Comparison of ENCODE assay signal across 16 cellular contexts in the genomic region with DNA sequence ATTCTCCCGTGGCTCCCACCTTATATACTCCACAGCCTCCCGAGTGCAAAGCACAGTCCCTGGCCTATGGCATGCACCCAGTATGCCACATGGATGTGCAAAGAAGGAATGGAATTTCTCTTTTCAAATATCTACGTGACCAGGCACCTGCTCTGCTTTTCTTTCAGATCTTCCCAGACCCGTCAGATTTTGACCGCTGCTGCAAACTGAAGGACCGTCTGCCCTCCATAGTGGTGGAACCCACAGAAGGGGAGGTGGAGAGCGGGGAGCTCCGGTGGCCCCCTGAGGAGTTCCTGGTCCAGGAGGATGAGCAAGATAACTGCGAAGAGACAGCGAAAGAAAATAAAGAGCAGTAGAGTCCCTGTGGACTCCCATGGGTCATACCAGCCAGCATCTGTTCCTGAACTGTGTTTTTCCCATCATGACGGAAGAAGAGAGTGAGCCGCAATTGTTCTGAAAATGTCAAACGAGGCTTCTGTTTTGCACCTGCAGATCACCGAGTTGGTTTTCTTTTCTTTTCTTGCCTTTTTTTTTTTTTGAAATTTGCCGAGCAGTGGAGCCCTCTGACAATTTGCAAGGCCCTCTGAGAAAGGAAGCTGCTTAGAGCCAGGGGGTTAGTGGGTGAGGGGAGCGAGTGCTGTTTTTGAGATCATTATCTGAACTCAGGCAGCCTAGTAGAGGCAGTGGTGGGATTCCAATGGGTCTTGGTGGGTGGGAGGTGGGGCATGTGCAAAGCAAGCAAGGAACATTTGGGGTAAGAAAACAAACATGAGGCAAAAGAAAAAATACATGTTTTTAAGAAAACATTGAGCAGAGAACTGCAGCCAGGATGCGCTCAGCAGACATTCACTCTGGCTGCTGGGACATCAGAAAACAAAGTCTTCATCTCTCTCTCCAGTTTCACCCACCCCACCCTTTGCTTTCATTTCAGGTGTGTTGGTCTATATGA. TPM values are rescaled to one million over a fixed set of nuclear protein-coding genes. Genes with fewer than 3 reads are reported as not detected.
A peak's percentile ranks its signal among the peaks of the same experiment; 100 is the strongest.
DNase-seq lines count a peak whose midpoint lies in the region; ATAC-seq and TF ChIP-seq lines count a peak whose summit lies in the region.
"Had no signal": no experiment of that assay in that cellular context is flagged by ENCODE, and none has a peak within 500 bp of the region (broad histone marks: within the 10 kb centered on the region; RNA-seq: fewer than 3 reads in every experiment).

No MANE protein-coding gene starts in this region.

- H3K27ac ChIP-seq in AG04450 (ENCODE audit: low read depth, low read length) = peak overlapping the region; percentile 39
- H3K27ac ChIP-seq in CD4-positive, CD25-positive, alpha-beta regulatory T cell (ENCODE audit: insufficient read depth, low read length, poor library complexity, severe bottlenecking) = peak overlapping the region; percentile 78
- H3K27ac ChIP-seq: C4-2B had no signal

- intact Hi-C loops in activated CD4-positive, alpha-beta memory T cell treated with anti-CD3 and anti-CD28 coated beads for 36 hours (cut with micrococcal nuclease) = no loop called here

- peak overlapping the region; percentile 63 to 86 (median 80) for H3K4me3 Mint-ChIP-seq in CD4-positive, CD25-positive, alpha-beta regulatory T cell
- peak overlapping the region; percentile 3 for H3K4me3 Mint-ChIP-seq in activated CD4-positive, alpha-beta memory T cell treated with anti-CD3 and anti-CD28 coated beads for 36 hours

- H3K4me3 ChIP-seq in AG04450 (ENCODE audit: low read depth, low read length) = no peak overlapping the region
- peak overlapping the region; percentile 64 for H3K4me3 ChIP-seq in CD4-positive, CD25-positive, alpha-beta regulatory T cell (ENCODE audit: low read depth, low read length)
- H3K4me3 ChIP-seq: coronary artery, GM12878 had no signal

- in situ Hi-C loops in GM13976 (cut with MboI; ENCODE audit: low sequenced_read_pairs, unreplicated experiment) = no loop called here

- H3K27me3 Mint-ChIP-seq in CD4-positive, CD25-positive, alpha-beta regulatory T cell = no peaks in the 10 kb centered on the region
- no peaks in the 10 kb centered on the region for H3K27me3 Mint-ChIP-seq in activated CD4-positive, alpha-beta memory T cell treated with anti-CD3 and anti-CD28 coated beads for 36 hours

- H3K4me1 Mint-ChIP-seq in CD4-positive, CD25-positive, alpha-beta regulatory T cell = peaks cover 24 to 99% (median 65%) of the 10 kb centered on the region in 4 donors
- peaks cover 90% of the 10 kb centered on the region for H3K4me1 Mint-ChIP-seq in activated CD4-positive, alpha-beta memory T cell treated with anti-CD3 and anti-CD28 coated beads for 36 hours (ENCODE audit: low read depth)

- DNase-seq in AG04450 (ENCODE audit: low read depth, low spot score) (no peak), islet precursor cell (peak; percentile 27), cortex of kidney (lab: John Stamatoyannopoulos, UW) (no peak), GM13976 (ENCODE audit: low spot score) (no peak)
- DNase-seq in CD4-positive, CD25-positive, alpha-beta regulatory T cell = peak in 2 of 3 donors; percentile 67 to 78
- no peak for DNase-seq in activated CD4-positive, alpha-beta memory T cell treated with anti-CD3 and anti-CD28 coated beads for 36 hours
- DNase-seq: erythroblast; mesendoderm; MV-4-11; NCI-H2171; NK-92 treated with Interleukin-12 subunit alpha and Interleukin-12 subunit beta, amount 100 ng/mL, for 24 hours; SIG-M5 had no signal

- POLR2A ChIA-PET in AG04450 (lab: Yijun Ruan, JAX) = no interaction called here
- POLR2A ChIA-PET in activated CD4-positive, alpha-beta memory T cell treated with anti-CD3 and anti-CD28 coated beads for 36 hours (lab: Charles Lee) = interaction anchor here (0.6 kb wide), 1 partner anchor 25 kb away, joined by 5 read pairs; no protein-coding TSS in a partner anchor

- TF ChIP-seq CTCF in AG04450 (IDR thresholded peaks at IDR 0.05; ENCODE audit: low read depth, low read length) = no peak
- no peak for TF ChIP-seq CTCF in GM13976 (IDR thresholded peaks at IDR 0.05; ENCODE audit: borderline replicate concordance, control extremely low read depth, extremely low read depth, insufficient read depth, missing control alignments)

- peaks cover 0 to 5% (median 2%) of the 10 kb centered on the region in 7 donors for H3K9me3 Mint-ChIP-seq in CD4-positive, CD25-positive, alpha-beta regulatory T cell
- peaks cover 21% of the 10 kb centered on the region for H3K9me3 Mint-ChIP-seq in activated CD4-positive, alpha-beta memory T cell treated with anti-CD3 and anti-CD28 coated beads for 36 hours

- H3K36me3 ChIP-seq in CD4-positive, CD25-positive, alpha-beta regulatory T cell (ENCODE audit: control insufficient read depth, insufficient read depth, low read length) = peaks cover 60% of the 10 kb centered on the region

- peak overlapping the region; percentile 96 to 97 (median 96) for H3K27ac Mint-ChIP-seq in CD4-positive, CD25-positive, alpha-beta regulatory T cell
- peak overlapping the region; percentile 68 for H3K27ac Mint-ChIP-seq in activated CD4-positive, alpha-beta memory T cell treated with anti-CD3 and anti-CD28 coated beads for 36 hours

- CTCF ChIA-PET in AG04450 (lab: Charles Lee) = interaction anchor here (1.4 to 1.9 kb wide), 2 partner anchors 18 to 454 kb away, joined by 5 to 7 read pairs; no protein-coding TSS in a partner anchor
- CTCF ChIA-PET in activated CD4-positive, alpha-beta memory T cell treated with anti-CD3 and anti-CD28 coated beads for 36 hours (lab: Charles Lee) = interaction anchor here (1.1 to 10.8 kb wide), 3 partner anchors 9 to 18 kb away, joined by 3 to 103 read pairs (median 4); no protein-coding TSS in a partner anchor

- H3K9me3 ChIP-seq in AG04450 (ENCODE audit: control insufficient read depth, insufficient read depth, low read length) = peaks cover 15% of the 10 kb centered on the region
- H3K9me3 ChIP-seq in CD4-positive, CD25-positive, alpha-beta regulatory T cell (ENCODE audit: control insufficient read depth in 2 of 2, low read length in 2 of 2) = peaks cover 2 to 3% of the 10 kb centered on the region in 2 experiments

- H3K4me1 ChIP-seq in CD4-positive, CD25-positive, alpha-beta regulatory T cell (ENCODE audit: control insufficient read depth, insufficient read depth, low read length, poor library complexity, severe bottlenecking) = peaks cover 80% of the 10 kb centered on the region

- peak; percentile 49 to 53 for ATAC-seq in CD4-positive, CD25-positive, alpha-beta regulatory T cell (ENCODE audit: low read depth in 2 of 2)
- no peak for ATAC-seq in GM18870 (IDR thresholded peaks at IDR 0.05; ENCODE audit: unreplicated experiment)
- ATAC-seq: GM12878 had no signal

- H3K27me3 ChIP-seq in AG04450 (ENCODE audit: control insufficient read depth, insufficient read depth, low read length) = no peaks in the 10 kb centered on the region
- H3K27me3 ChIP-seq in CD4-positive, CD25-positive, alpha-beta regulatory T cell (ENCODE audit: control insufficient read depth, insufficient read depth, low read length) = no peaks in the 10 kb centered on the region

- peaks cover 57% of the 10 kb centered on the region for H3K36me3 Mint-ChIP-seq in CD4-positive, CD25-positive, alpha-beta regulatory T cell
- H3K36me3 Mint-ChIP-seq in activated CD4-positive, alpha-beta memory T cell treated with anti-CD3 and anti-CD28 coated beads for 36 hours = peaks cover 68% of the 10 kb centered on the region

RNA-seq across cellular contexts. Expression of gene LBH, which starts 26.2 kb away (rescaled TPM):
- 381 and 463 TPM in 2 replicates for polyA plus RNA-seq in AG04450 (2011; rRNA removed)
- 582 and 710 TPM in 2 replicates for polyA minus RNA-seq in AG04450 (2011; rRNA and poly(A)+ RNA removed)
- 215 TPM for total RNA-seq in CD4-positive, CD25-positive, alpha-beta regulatory T cell
- polyA plus RNA-seq in CD4-positive, CD25-positive, alpha-beta regulatory T cell = 100 to 1,000 TPM; 225 to 299 (median 250) TPM
- 100 to 1,000 TPM; 109 to 112 TPM for total RNA-seq in activated CD4-positive, alpha-beta memory T cell treated with anti-CD3 and anti-CD28 coated beads for 36 hours

Comparison
In these comparisons a context has a peak if more than half of its experiments do, and no peak if none do; other contexts are left out.
1. DNase-seq: peak in CD4-positive, CD25-positive, alpha-beta regulatory T cell (2 of 3) and islet precursor cell (single experiment); none in AG04450 (single experiment), activated CD4-positive, alpha-beta memory T cell treated with anti-CD3 and anti-CD28 coated beads for 36 hours (single experiment), cortex of kidney (single experiment) and GM13976 (single experiment).